25 cellular contexts compared by ENCODE assay signal in genomic region chrX:128805236-128805635, GRCh38.
"Had no signal": no experiment of that assay in that cellular context is flagged by ENCODE, and none has a peak within 500 bp of the region (broad histone marks: within the 10 kb centered on the region; RNA-seq: fewer than 3 reads in every experiment).

No MANE protein-coding gene starts in this region.

- H3K27me3 ChIP-seq: colonic mucosa, gastrocnemius medialis, neutrophil, right atrium auricular region, tibial nerve, upper lobe of right lung, uterus had no signal

- H3K4me1 ChIP-seq: colonic mucosa, gastrocnemius medialis, lower lobe of right lung, parathyroid adenoma, prostate gland, right atrium auricular region, tibial nerve, upper lobe of right lung, uterus had no signal

- H3K4me3 ChIP-seq: colonic mucosa, gastrocnemius medialis, lower lobe of right lung, prostate gland, right atrium auricular region, skin epidermis, thoracic aorta, tibial nerve, upper lobe of right lung, uterus had no signal

- H3K9me3 ChIP-seq: colonic mucosa, gastrocnemius medialis, lower lobe of right lung, neutrophil, prostate gland, right atrium auricular region, thoracic aorta, tibial nerve, upper lobe of right lung, uterus had no signal

- H3K27ac ChIP-seq: colonic mucosa, epithelial cell of prostate, gastrocnemius medialis, lower lobe of right lung, neutrophil, parathyroid adenoma, prostate gland, right atrium auricular region, skin epidermis, thoracic aorta, tibial nerve, upper lobe of right lung, uterus had no signal

- DNase-seq: colonic mucosa; effector CD8-positive, alpha-beta T cell; endodermal cell; foreskin fibroblast; gastrocnemius medialis; head of caudate nucleus; kidney glomerular epithelial cell; left ventricle myocardium superior; lower lobe of right lung; naive B cell; stimulated activated CD4-positive, alpha-beta T cell treated with anti-CD3 and anti-CD28 coated beads, Interleukin-15, amount 100 ng/mL, for 24 hours; stimulated activated CD4-positive, alpha-beta T cell treated with anti-CD3 and anti-CD28 coated beads, Interleukin-2, amount 100 ng/mL, for 48 hours; stimulated activated naive B cell treated with anti-CD40 and anti-IgM and Interleukin-4, amounts not matched to agents 10 μg/mL and 1 μg/mL and 100 μg/mL, for 72 hours; upper lobe of right lung; uterus had no signal

- H3K36me3 ChIP-seq: colonic mucosa, gastrocnemius medialis, lower lobe of right lung, neutrophil, prostate gland, right atrium auricular region, thoracic aorta, tibial nerve, upper lobe of right lung, uterus had no signal

- H3K9ac ChIP-seq: parathyroid adenoma had no signal

- ATAC-seq: esophagus mucosa; gastrocnemius medialis; left ventricle myocardium superior; lower lobe of right lung; natural killer cell treated with Interleukin-12 subunit alpha and Interleukin-12 subunit beta and Interleukin-15 and Interleukin-18, amount 100 ng/mL, for 72 hours; stimulated activated naive B cell treated with anti-CD40 and anti-IgM and Interleukin-4, amounts not matched to agents 10 μg/mL and 1 μg/mL and 100 μg/mL, for 72 hours; upper lobe of right lung had no signal
